In genomic region chr9:73116880-73117279, GRCh38 we compare ENCODE assay signal across 17 cellular contexts. TPM values are rescaled to one million over a fixed set of nuclear protein-coding genes. Genes with fewer than 3 reads are reported as not detected.
DNase-seq lines count a peak whose midpoint lies in the region; ATAC-seq and TF ChIP-seq lines count a peak whose summit lies in the region.
"Had no signal": no experiment of that assay in that cellular context is flagged by ENCODE, and none has a peak within 500 bp of the region (broad histone marks: within the 10 kb centered on the region; RNA-seq: fewer than 3 reads in every experiment).

No MANE protein-coding gene starts in this region.

- intact Hi-C loops in activated CD4-positive, alpha-beta T cell treated with anti-CD3 and anti-CD28 coated beads, Interleukin-2, amount 10 ng/mL, durations not matched to agents 24 days and 14 days (cut with micrococcal nuclease) = loop anchor here (1.0 kb wide), 3 partner anchors 15 to 37 kb away; no protein-coding TSS in a partner anchor

- H3K4me1 ChIP-seq in ACC112 (ENCODE audit: control insufficient read depth, insufficient read depth, low read length, unreplicated experiment) = peaks cover 34% of the 10 kb centered on the region
- H3K4me1 ChIP-seq: HAP-1 had no signal

- H3K36me3 Mint-ChIP-seq in activated CD4-positive, alpha-beta T cell treated with anti-CD3 and anti-CD28 coated beads, Interleukin-2, amount 10 ng/mL, durations not matched to agents 24 days and 14 days (ENCODE audit: low read depth) = no peaks in the 10 kb centered on the region
- H3K36me3 Mint-ChIP-seq in activated naive CD8-positive, alpha-beta T cell = no peaks in the 10 kb centered on the region
- H3K36me3 Mint-ChIP-seq in nephron (ENCODE audit: low read depth) = no peaks in the 10 kb centered on the region
- no peaks in the 10 kb centered on the region for H3K36me3 Mint-ChIP-seq in naive thymus-derived CD8-positive, alpha-beta T cell

- no peaks in the 10 kb centered on the region for H3K79me2 ChIP-seq in ACC112 (ENCODE audit: control insufficient read depth, insufficient read depth, low read length, unreplicated experiment)

- H3K27me3 Mint-ChIP-seq in activated CD4-positive, alpha-beta T cell treated with anti-CD3 and anti-CD28 coated beads, Interleukin-2, amount 10 ng/mL, durations not matched to agents 24 days and 14 days = peaks cover 2% of the 10 kb centered on the region
- H3K27me3 Mint-ChIP-seq in activated naive CD8-positive, alpha-beta T cell = no peaks in the 10 kb centered on the region
- H3K27me3 Mint-ChIP-seq in nephron (ENCODE audit: low read depth) = peaks cover 4% of the 10 kb centered on the region
- H3K27me3 Mint-ChIP-seq in naive thymus-derived CD8-positive, alpha-beta T cell = no peaks in the 10 kb centered on the region

- peaks cover 3% of the 10 kb centered on the region for H3K9me3 Mint-ChIP-seq in activated CD4-positive, alpha-beta T cell treated with anti-CD3 and anti-CD28 coated beads, Interleukin-2, amount 10 ng/mL, durations not matched to agents 24 days and 14 days
- H3K9me3 Mint-ChIP-seq in activated naive CD8-positive, alpha-beta T cell (ENCODE audit: low read depth) = no peaks in the 10 kb centered on the region
- H3K9me3 Mint-ChIP-seq in nephron = no peaks in the 10 kb centered on the region
- H3K9me3 Mint-ChIP-seq in naive thymus-derived CD8-positive, alpha-beta T cell = no peaks in the 10 kb centered on the region

- no peak for TF ChIP-seq CTCF in nephron (IDR thresholded peaks at IDR 0.05; ENCODE audit: unreplicated experiment in 3 of 3)

- H2AFZ ChIP-seq in ACC112 (ENCODE audit: low read length, unreplicated experiment) = peak overlapping the region; percentile 47

- no peak for ATAC-seq in naive thymus-derived CD8-positive, alpha-beta T cell

- H3K4me3 ChIP-seq in ACC112 (ENCODE audit: low read depth, low read length) = no peak overlapping the region
- H3K4me3 ChIP-seq: HAP-1 had no signal

- H3K4me3 Mint-ChIP-seq in activated CD4-positive, alpha-beta T cell treated with anti-CD3 and anti-CD28 coated beads, Interleukin-2, amount 10 ng/mL, durations not matched to agents 24 days and 14 days = no peak overlapping the region
- no peak overlapping the region for H3K4me3 Mint-ChIP-seq in activated naive CD8-positive, alpha-beta T cell
- no peak overlapping the region for H3K4me3 Mint-ChIP-seq in nephron
- no peak overlapping the region for H3K4me3 Mint-ChIP-seq in naive thymus-derived CD8-positive, alpha-beta T cell

- peaks cover 28% of the 10 kb centered on the region for H3K4me1 Mint-ChIP-seq in activated CD4-positive, alpha-beta T cell treated with anti-CD3 and anti-CD28 coated beads, Interleukin-2, amount 10 ng/mL, durations not matched to agents 24 days and 14 days
- peaks cover 55% of the 10 kb centered on the region for H3K4me1 Mint-ChIP-seq in activated naive CD8-positive, alpha-beta T cell (ENCODE audit: low read depth)
- peaks cover 11% of the 10 kb centered on the region for H3K4me1 Mint-ChIP-seq in nephron
- H3K4me1 Mint-ChIP-seq in naive thymus-derived CD8-positive, alpha-beta T cell = peaks cover 13 to 27% (median 23%) of the 10 kb centered on the region in 4 donors

- H3K36me3 ChIP-seq in ACC112 (ENCODE audit: insufficient read depth, low read length) = no peaks in the 10 kb centered on the region
- H3K36me3 ChIP-seq: HAP-1 had no signal

- POLR2A ChIA-PET in naive thymus-derived CD8-positive, alpha-beta T cell (lab: Charles Lee) = no interaction called here

- H3K27me3 ChIP-seq in ACC112 (ENCODE audit: insufficient read depth, low read length) = no peaks in the 10 kb centered on the region

- H3K27ac Mint-ChIP-seq in activated CD4-positive, alpha-beta T cell treated with anti-CD3 and anti-CD28 coated beads, Interleukin-2, amount 10 ng/mL, durations not matched to agents 24 days and 14 days = peak overlapping the region; percentile 10
- peak overlapping the region; percentile 61 for H3K27ac Mint-ChIP-seq in activated naive CD8-positive, alpha-beta T cell
- peak overlapping the region in 2 of 3 experiments; percentile 21 to 75 for H3K27ac Mint-ChIP-seq in nephron
- H3K27ac Mint-ChIP-seq in naive thymus-derived CD8-positive, alpha-beta T cell = no peak overlapping the region

- H3K27ac ChIP-seq in ACC112 (ENCODE audit: low read depth, low read length) = 0 out of 2 replicates have a peak overlapping the region, but pooled peaks have one; percentile 53
- H3K27ac ChIP-seq: C4-2B had no signal

- no peak for DNase-seq in activated CD4-positive, alpha-beta T cell treated with anti-CD3 and anti-CD28 coated beads, Interleukin-2, amount 10 ng/mL, durations not matched to agents 24 days and 14 days
- no peak for DNase-seq in activated CD4-positive, alpha-beta T cell treated with anti-CD3 and anti-CD28 coated beads for 48 hours
- no peak for DNase-seq in naive thymus-derived CD8-positive, alpha-beta T cell
- DNase-seq in NCI-H524 (lab: John Stamatoyannopoulos, UW) = no peak
- no peak for DNase-seq in DMS 273 (lab: John Stamatoyannopoulos, UW; ENCODE audit: unreplicated experiment)
- DNase-seq: COR-L47, DMS53, Kasumi-1, NCI-H1105 treated with DMSO at 0.1 percent for 48 hours, NCI-H187, NCI-H446 treated with DMSO at 0.1 percent for 48 hours, NCI-H774 had no signal

RNA-seq across cellular contexts. Expression of gene ANXA1, which starts 34.8 kb away (rescaled TPM):
- 37.1 and 43.2 TPM in 2 replicates for total RNA-seq in activated CD4-positive, alpha-beta T cell treated with anti-CD3 and anti-CD28 coated beads, Interleukin-2, amount 10 ng/mL, durations not matched to agents 24 days and 14 days
- 10 to 100 TPM; 89.4 to 91.7 TPM for total RNA-seq in naive thymus-derived CD8-positive, alpha-beta T cell
- polyA plus RNA-seq in naive thymus-derived CD8-positive, alpha-beta T cell = 100 to 1,000 TPM in 1 of 3 donors, 10 to 100 TPM in 2; 33.9 to 239 (median 59.4) TPM

Comparison
In these comparisons a context has a peak if more than half of its experiments do, and no peak if none do; other contexts are left out.
1. H3K27ac Mint-ChIP-seq: peak in activated CD4-positive, alpha-beta T cell treated with anti-CD3 and anti-CD28 coated beads, Interleukin-2, amount 10 ng/mL, durations not matched to agents 24 days and 14 days (single experiment), activated naive CD8-positive, alpha-beta T cell (single experiment) and nephron (2 of 3); none in naive thymus-derived CD8-positive, alpha-beta T cell (0 of 10).